ENCODE assay signal across 9 cellular contexts in genomic region chr10:113052076-113052830, GRCh38.
DNase-seq lines count a peak whose midpoint lies in the region; ATAC-seq and TF ChIP-seq lines count a peak whose summit lies in the region.
"Had no signal": no experiment of that assay in that cellular context is flagged by ENCODE, and none has a peak within 500 bp of the region (broad histone marks: within the 10 kb centered on the region; RNA-seq: fewer than 3 reads in every experiment).

No MANE protein-coding gene starts in this region.

- H3K9me2 ChIP-seq in HCT116 (ENCODE audit: insufficient read depth) = no peaks in the 10 kb centered on the region

- H3K9me3 ChIP-seq in HCT116 (ENCODE audit: control insufficient read depth in 1 of 2, insufficient read depth in 1 of 2, low read depth in 1 of 2, low read length in 2 of 2) = no peaks in the 10 kb centered on the region
- no peaks in the 10 kb centered on the region for H3K9me3 ChIP-seq in SJSA1 (replicated peaks)
- no peaks in the 10 kb centered on the region for H3K9me3 ChIP-seq in smooth muscle cell (replicated peaks; ENCODE audit: low read depth)
- H3K9me3 ChIP-seq in effector memory CD4-positive, alpha-beta T cell (ENCODE audit: control insufficient read depth, low read length) = no peaks in the 10 kb centered on the region

- H2AFZ ChIP-seq in HCT116 (ENCODE audit: low read depth, low read length, poor library complexity, severe bottlenecking) (no peak overlapping the region), smooth muscle cell (ENCODE audit: low read depth) (no peak overlapping the region)

- H3F3A ChIP-seq in smooth muscle cell (ENCODE audit: low read depth) = peaks cover 26% of the 10 kb centered on the region

- H3K9me3 Mint-ChIP-seq in glutamatergic neuron (ENCODE audit: unreplicated experiment) = peaks cover 5% of the 10 kb centered on the region
- no peaks in the 10 kb centered on the region for H3K9me3 Mint-ChIP-seq in stimulated activated naive B cell treated with anti-CD40 and anti-IgM and Interleukin-4, amounts not matched to agents 10 μg/mL and 1 μg/mL and 100 μg/mL, for 72 hours

- H3K36me3 ChIP-seq in HCT116 (ENCODE audit: control insufficient read depth in 1 of 2, insufficient read depth in 2 of 2, low read length in 2 of 2) = peaks cover 11 to 38% of the 10 kb centered on the region in 2 experiments; a peak in 2 of 4 replicates
- H3K36me3 ChIP-seq in SJSA1 = 0 out of 2 replicates have a peak, but pooled peaks cover 6% of the 10 kb centered on the region
- H3K36me3 ChIP-seq in smooth muscle cell (ENCODE audit: low read depth) = no peaks in the 10 kb centered on the region
- no peaks in the 10 kb centered on the region for H3K36me3 ChIP-seq in effector memory CD4-positive, alpha-beta T cell (ENCODE audit: control insufficient read depth, insufficient read depth, low read length)

- H3K27me3 ChIP-seq in HCT116 (ENCODE audit: insufficient read depth, low read length) (no peaks in the 10 kb centered on the region), SJSA1 (replicated peaks) (no peaks in the 10 kb centered on the region), smooth muscle cell (ENCODE audit: low read depth) (no peaks in the 10 kb centered on the region)
- no peaks in the 10 kb centered on the region for H3K27me3 ChIP-seq in effector memory CD4-positive, alpha-beta T cell (replicated peaks; ENCODE audit: control insufficient read depth, insufficient read depth, low read length, poor library complexity, severe bottlenecking)

- no peak overlapping the region for H3K4me3 ChIP-seq in HCT116 (replicated peaks in 1 of 2; ENCODE audit: low read depth in 1 of 2, low read length in 2 of 2)
- H3K4me3 ChIP-seq in SJSA1 = no peak overlapping the region
- no peak overlapping the region for H3K4me3 ChIP-seq in smooth muscle cell
- no peak overlapping the region for H3K4me3 ChIP-seq in effector memory CD4-positive, alpha-beta T cell (ENCODE audit: insufficient read depth, low read depth, low read length, poor library complexity, severe bottlenecking)

- H3K4me2 ChIP-seq in HCT116 (ENCODE audit: low read length) = no peak overlapping the region
- H3K4me2 ChIP-seq in smooth muscle cell = peak overlapping the region; percentile 56

- TF ChIP-seq POLR2A in HCT116 (IDR thresholded peaks at IDR 0.05; ENCODE audit: borderline replicate concordance, extremely low read depth, insufficient read depth, insufficient read length) = no peak

- no TSS peak for BruUV-seq in HCT116 (replicated peaks; lab: Mats Ljungman, UMichigan)

- H3K4me1 ChIP-seq in HCT116 (ENCODE audit: control insufficient read depth in 1 of 2, insufficient read depth in 2 of 2, low read length in 2 of 2) (peaks cover 38 to 42% of the 10 kb centered on the region in 2 experiments), SJSA1 (replicated peaks) (peaks cover 43% of the 10 kb centered on the region), smooth muscle cell (ENCODE audit: low read depth) (peaks cover 72% of the 10 kb centered on the region)
- no peaks in the 10 kb centered on the region for H3K4me1 ChIP-seq in effector memory CD4-positive, alpha-beta T cell (ENCODE audit: control insufficient read depth, insufficient read depth, low read length, poor library complexity, severe bottlenecking)

- peaks cover 55% of the 10 kb centered on the region for H4K20me1 ChIP-seq in HCT116 (ENCODE audit: insufficient read depth)
- H4K20me1 ChIP-seq in smooth muscle cell (ENCODE audit: low read depth) = peaks cover 37% of the 10 kb centered on the region

- POLR2A ChIA-PET in HCT116 (lab: Charles Lee) = no interaction called here

- H3K36me3 Mint-ChIP-seq in glutamatergic neuron (ENCODE audit: unreplicated experiment) = no peaks in the 10 kb centered on the region
- no peaks in the 10 kb centered on the region for H3K36me3 Mint-ChIP-seq in stimulated activated naive B cell treated with anti-CD40 and anti-IgM and Interleukin-4, amounts not matched to agents 10 μg/mL and 1 μg/mL and 100 μg/mL, for 72 hours

- H3K79me2 ChIP-seq in HCT116 (ENCODE audit: insufficient read depth, low read length) (peaks cover 100% of the 10 kb centered on the region), smooth muscle cell (ENCODE audit: low read depth) (peaks cover 61% of the 10 kb centered on the region)

- 81% methylated on average over 10 of the region's 10 CpGs for WGBS in smooth muscle cell (ENCODE audit: low lambda C conversion rate)

- H3K4me1 Mint-ChIP-seq in glutamatergic neuron (ENCODE audit: low read depth, unreplicated experiment) = peaks cover 31% of the 10 kb centered on the region
- H3K4me1 Mint-ChIP-seq in stimulated activated naive B cell treated with anti-CD40 and anti-IgM and Interleukin-4, amounts not matched to agents 10 μg/mL and 1 μg/mL and 100 μg/mL, for 72 hours = no peaks in the 10 kb centered on the region

- H3K27ac Mint-ChIP-seq in glutamatergic neuron (ENCODE audit: unreplicated experiment) = peak overlapping the region; percentile 39
- no peak overlapping the region for H3K27ac Mint-ChIP-seq in stimulated activated naive B cell treated with anti-CD40 and anti-IgM and Interleukin-4, amounts not matched to agents 10 μg/mL and 1 μg/mL and 100 μg/mL, for 72 hours

- H3K4me3 Mint-ChIP-seq in glutamatergic neuron (ENCODE audit: unreplicated experiment) = no peak overlapping the region
- no peak overlapping the region for H3K4me3 Mint-ChIP-seq in stimulated activated naive B cell treated with anti-CD40 and anti-IgM and Interleukin-4, amounts not matched to agents 10 μg/mL and 1 μg/mL and 100 μg/mL, for 72 hours

- TF ChIP-seq RAD21 in HCT116 (IDR thresholded peaks at IDR 0.05; ENCODE audit: low read depth) = peak; percentile 57

- ATAC-seq in HCT116 = peak; percentile 57
- no peak for ATAC-seq in GM21447 (IDR thresholded peaks at IDR 0.05; ENCODE audit: unreplicated experiment)
- ATAC-seq in stimulated activated naive B cell treated with anti-CD40 and anti-IgM and Interleukin-4, amounts not matched to agents 10 μg/mL and 1 μg/mL and 100 μg/mL, for 72 hours (replicated peaks) = no peak

- peaks cover 9% of the 10 kb centered on the region for H3K27me3 Mint-ChIP-seq in glutamatergic neuron (ENCODE audit: unreplicated experiment)
- H3K27me3 Mint-ChIP-seq in stimulated activated naive B cell treated with anti-CD40 and anti-IgM and Interleukin-4, amounts not matched to agents 10 μg/mL and 1 μg/mL and 100 μg/mL, for 72 hours = peaks cover 4 to 6% of the 10 kb centered on the region in 2 donors

- no peak overlapping the region for H3K27ac ChIP-seq in HCT116 (ENCODE audit: low read depth, low read length)
- H3K27ac ChIP-seq in SJSA1 = no peak overlapping the region
- H3K27ac ChIP-seq in smooth muscle cell (ENCODE audit: low read depth) = peak overlapping the region; percentile 44
- no peak overlapping the region for H3K27ac ChIP-seq in effector memory CD4-positive, alpha-beta T cell (ENCODE audit: insufficient read depth, low read length, poor library complexity, severe bottlenecking)

- intact Hi-C loops in HCT116 (cut with micrococcal nuclease) = no loop called here

- peak; percentile 17 to 57 (median 57); a peak in 4 of 6 replicates for TF ChIP-seq CTCF in HCT116 (IDR thresholded peaks at IDR 0.05 in 2 of 3, conservative IDR thresholded peaks at IDR 0.05 in 1 of 3; ENCODE audit: borderline replicate concordance in 1 of 3, insufficient read depth in 1 of 3, low read depth in 2 of 3, low read length in 2 of 3)
- TF ChIP-seq CTCF in glutamatergic neuron (IDR thresholded peaks at IDR 0.05; ENCODE audit: partially characterized antibody, unreplicated experiment) = peak; percentile 16
- TF ChIP-seq CTCF in smooth muscle cell (IDR thresholded peaks at IDR 0.05; ENCODE audit: borderline replicate concordance, insufficient read depth, poor library complexity, severe bottlenecking) = peak; percentile 16

- DNase-seq in HCT116 (ENCODE audit: low read depth, low spot score) = no peak
- DNase-seq in SJSA1 (ENCODE audit: low read depth in 1 of 2, low spot score in 2 of 2) = peak; percentile 33 to 37
- DNase-seq in glutamatergic neuron = no peak
- DNase-seq in smooth muscle cell (lab: John Stamatoyannopoulos, UW; ENCODE audit: unreplicated experiment) = no peak
- no peak for DNase-seq in stimulated activated naive B cell treated with anti-CD40 and anti-IgM and Interleukin-4, amounts not matched to agents 10 μg/mL and 1 μg/mL and 100 μg/mL, for 72 hours
- no peak for DNase-seq in effector memory CD4-positive, alpha-beta T cell
- DNase-seq: erythroblast, NCI-H2081 treated with DMSO at 0.1 percent for 48 hours had no signal

- H3K9ac ChIP-seq in HCT116 (ENCODE audit: low read length) (no peak overlapping the region), smooth muscle cell (ENCODE audit: low read depth) (peak overlapping the region; percentile 1)

- RAD21 ChIA-PET in HCT116 (lab: Charles Lee; ENCODE audit: low non-redundant PET in 1 of 2, low total read pairs in 2 of 2, uncharacterized antibody in 2 of 2, unreplicated experiment in 2 of 2) = interaction anchor here in 1 of 2 experiments (0.6 kb wide), 1 partner anchor 173 kb away, joined by 3 read pairs; no protein-coding TSS in a partner anchor

- CTCF ChIA-PET in HCT116 (lab: Charles Lee) = interaction anchor here (0.7 to 1.8 kb wide), 4 partner anchors 8 to 22 kb away, joined by 3 to 6 read pairs (median 4); no protein-coding TSS in a partner anchor

TF ChIP-seq in HCT116, 20 proteins besides CTCF, POLR2A, EP300 and RAD21:
- no peak for TF ChIP-seq TCF7L2 (IDR thresholded peaks at IDR 0.05; ENCODE audit: borderline replicate concordance, extremely low read depth, insufficient read depth, insufficient read length)
- TF ChIP-seq SRF (IDR thresholded peaks at IDR 0.05; ENCODE audit: low read depth) = no peak
- TF ChIP-seq CEBPB (IDR thresholded peaks at IDR 0.05; ENCODE audit: low read depth) = no peak
- no peak for TF ChIP-seq EZH2phosphoT487 (IDR thresholded peaks at IDR 0.05; ENCODE audit: borderline replicate concordance)
- TF ChIP-seq SIN3A (IDR thresholded peaks at IDR 0.05; ENCODE audit: low read depth) = no peak
- no peak for TF ChIP-seq ZFX (IDR thresholded peaks at IDR 0.05)
- no peak for TF ChIP-seq SP1 (IDR thresholded peaks at IDR 0.05; ENCODE audit: low read depth)
- TF ChIP-seq YY1 (IDR thresholded peaks at IDR 0.05; ENCODE audit: extremely low read depth, insufficient replicate concordance, low read depth, low read length) = no peak
- no peak for TF ChIP-seq JUND (IDR thresholded peaks at IDR 0.05)
- TF ChIP-seq POLR2AphosphoS5 (IDR thresholded peaks at IDR 0.05; ENCODE audit: low read depth, low read length) = no peak; the same call in 1 of the 2 replicates
- TF ChIP-seq ZNF274 (IDR thresholded peaks at IDR 0.05; ENCODE audit: low read depth, low read length) = no peak
- no peak for TF ChIP-seq EZH2 (IDR thresholded peaks at IDR 0.05)

Comparison
In these comparisons a context has a peak if more than half of its experiments do, and no peak if none do; other contexts are left out.
1. DNase-seq: peak in SJSA1 (2 of 2); none in HCT116 (single experiment), glutamatergic neuron (single experiment), smooth muscle cell (single experiment), stimulated activated naive B cell treated with anti-CD40 and anti-IgM and Interleukin-4, amounts not matched to agents 10 μg/mL and 1 μg/mL and 100 μg/mL, for 72 hours (single experiment) and effector memory CD4-positive, alpha-beta T cell (0 of 3).
2. Peak in every context shown above with its lines, with median percentiles within 50 percentile points of each other: CTCF ChIP-seq.